8 cellular contexts compared by ENCODE assay signal in genomic region chr14:85531141-85531593, GRCh38. TPM values are rescaled to one million over a fixed set of nuclear protein-coding genes. Genes with fewer than 3 reads are reported as not detected.
DNase-seq lines count a peak whose midpoint lies in the region; ATAC-seq and TF ChIP-seq lines count a peak whose summit lies in the region.

No MANE protein-coding gene starts in this region.

- H3K4me3 ChIP-seq in parathyroid adenoma (ENCODE audit: low read depth, low read length) (peak overlapping the region; percentile 44), MM.1S (ENCODE audit: low read length) (no peak overlapping the region)

- TF ChIP-seq CTCF in parathyroid adenoma (IDR thresholded peaks at IDR 0.05) = no peak
- TF ChIP-seq CTCF in MM.1S (IDR thresholded peaks at IDR 0.05; ENCODE audit: low read length) = no peak

- no peaks in the 10 kb centered on the region for H3K27me3 ChIP-seq in parathyroid adenoma (ENCODE audit: control insufficient read depth, insufficient read depth, low read length)
- no peaks in the 10 kb centered on the region for H3K27me3 ChIP-seq in MM.1S (replicated peaks; ENCODE audit: insufficient read depth, low read length)

- H3K9ac ChIP-seq in parathyroid adenoma (no peak overlapping the region), MM.1S (ENCODE audit: low read length) (no peak overlapping the region)

- peak; percentile 24 for ATAC-seq in Right ventricle myocardium superior (ENCODE audit: poor library complexity)

- no peaks in the 10 kb centered on the region for H4K20me1 ChIP-seq in MM.1S (ENCODE audit: insufficient read depth, low read length)

- no peaks in the 10 kb centered on the region for H3K79me2 ChIP-seq in parathyroid adenoma
- no peaks in the 10 kb centered on the region for H3K79me2 ChIP-seq in MM.1S (ENCODE audit: low read length)

- H2AFZ ChIP-seq in parathyroid adenoma = peak overlapping the region; percentile 15
- H2AFZ ChIP-seq in MM.1S (ENCODE audit: low read length) = no peak overlapping the region

- no peaks in the 10 kb centered on the region for H3K9me2 ChIP-seq in MM.1S (replicated peaks; ENCODE audit: insufficient read depth, low read length)

- H3K9me3 ChIP-seq in parathyroid adenoma (ENCODE audit: control insufficient read depth, low read length) (no peaks in the 10 kb centered on the region), MM.1S (replicated peaks; ENCODE audit: insufficient read depth, low read length) (no peaks in the 10 kb centered on the region)

- no peak overlapping the region for H3K27ac ChIP-seq in parathyroid adenoma
- no peak overlapping the region for H3K27ac ChIP-seq in MM.1S (ENCODE audit: low read length)

- intact Hi-C loops in Right ventricle myocardium superior (cut with DNase I) = no loop called here

- H3K36me3 ChIP-seq in parathyroid adenoma (ENCODE audit: control insufficient read depth, insufficient read depth, low read length) (no peaks in the 10 kb centered on the region), MM.1S (replicated peaks; ENCODE audit: insufficient read depth, low read length) (no peaks in the 10 kb centered on the region)

- H3F3A ChIP-seq in MM.1S (ENCODE audit: insufficient read depth, low read length) = no peaks in the 10 kb centered on the region

- H3K4me1 ChIP-seq in parathyroid adenoma (no peaks in the 10 kb centered on the region), MM.1S (ENCODE audit: low read length) (no peaks in the 10 kb centered on the region)

- H3K4me2 ChIP-seq in parathyroid adenoma (ENCODE audit: low read length) (peak overlapping the region; percentile 76), MM.1S (ENCODE audit: low read depth, low read length) (no peak overlapping the region)

- peak; percentile 85 for DNase-seq in ELR (ENCODE audit: low read depth)
- peak; percentile 57 for DNase-seq in T1000 (lab: John Stamatoyannopoulos, UW)
- peak; percentile 68 for DNase-seq in Right ventricle myocardium superior
- no peak for DNase-seq in MM.1S
- no peak for DNase-seq in globus pallidus (ENCODE audit: low spot score)
- DNase-seq in HPDE6-E6E7 (ENCODE audit: extremely low spot score) = no peak
- DNase-seq in AML-193 (lab: John Stamatoyannopoulos, UW) = no peak

RNA-seq across cellular contexts. Expression of gene FLRT2, which starts 1.2 kb away (rescaled TPM):
- total RNA-seq in Right ventricle myocardium superior = 3.0 TPM

Comparison
In these comparisons a context has a peak if more than half of its experiments do, and no peak if none do; other contexts are left out.
1. DNase-seq: peak in ELR (single experiment), T1000 (single experiment) and Right ventricle myocardium superior (single experiment); none in MM.1S (single experiment), globus pallidus (single experiment), HPDE6-E6E7 (single experiment) and AML-193 (0 of 2).